Comparison of ENCODE assay signal across 23 cellular contexts in genomic region chr16:82991941-82992675, GRCh38.
DNase-seq lines count a peak whose midpoint lies in the region; FAIRE-seq and TF ChIP-seq lines count a peak whose summit lies in the region.
"Had no signal": no experiment of that assay in that cellular context is flagged by ENCODE, and none has a peak within 500 bp of the region (broad histone marks: within the 10 kb centered on the region; RNA-seq: fewer than 3 reads in every experiment).

No MANE protein-coding gene starts in this region.

- intact Hi-C loops in colonic mucosa (cut with DNase I) (no loop called here), tibial artery (cut with DNase I; ENCODE audit: low total_unique reads) (no loop called here)

- H3K36me3 ChIP-seq in colonic mucosa (no peaks in the 10 kb centered on the region), small intestine (ENCODE audit: control insufficient read depth in 2 of 2, insufficient read depth in 2 of 2, low read length in 2 of 2) (no peaks in the 10 kb centered on the region), tibial artery (no peaks in the 10 kb centered on the region), WERI-Rb-1 (no peaks in the 10 kb centered on the region)
- H3K36me3 ChIP-seq: BLaER1 treated with 17β-estradiol and CSF1 and Interleukin-3, amounts not matched to agents 10 nM and 100 nM had no signal

- H3K9me3 ChIP-seq in colonic mucosa (no peaks in the 10 kb centered on the region), small intestine (ENCODE audit: control insufficient read depth, low read depth) (no peaks in the 10 kb centered on the region), tibial artery (no peaks in the 10 kb centered on the region), WERI-Rb-1 (ENCODE audit: severe bottlenecking) (no peaks in the 10 kb centered on the region)
- H3K9me3 ChIP-seq: A549 had no signal

- FAIRE-seq in small intestine (lab: Jason Lieb, UNC): no peak
- FAIRE-seq: A549, G401.6 had no signal

- TF ChIP-seq CTCF in colonic mucosa (IDR thresholded peaks at IDR 0.05) (no peak), tibial artery (IDR thresholded peaks at IDR 0.05) (no peak), WERI-Rb-1 (IDR thresholded peaks at IDR 0.05; ENCODE audit: low read depth, low read length) (no peak)

- 7 to 39% (median 11%) methylated on average over 4 of the region's 4 CpGs for WGBS in small intestine, 3 donors

- no peak overlapping the region for H3K9ac ChIP-seq in colonic mucosa (ENCODE audit: low read depth in 2 of 2, low read length in 2 of 2)
- H3K9ac ChIP-seq: BLaER1 treated with 17β-estradiol and CSF1 and Interleukin-3, amounts not matched to agents 10 nM and 100 nM had no signal

- H3K27me3 ChIP-seq in colonic mucosa: no peaks in the 10 kb centered on the region
- no peaks in the 10 kb centered on the region for H3K27me3 ChIP-seq in small intestine (ENCODE audit: control insufficient read depth in 2 of 2, insufficient read depth in 2 of 2, low read length in 2 of 2)
- H3K27me3 ChIP-seq in tibial artery: no peaks in the 10 kb centered on the region
- no peaks in the 10 kb centered on the region for H3K27me3 ChIP-seq in WERI-Rb-1 (ENCODE audit: insufficient read depth, low read depth, severe bottlenecking)

- H3K4me3 ChIP-seq in colonic mucosa (no peak overlapping the region), small intestine (ENCODE audit: low read depth in 1 of 2, low read length in 2 of 2) (no peak overlapping the region), tibial artery (no peak overlapping the region), WERI-Rb-1 (ENCODE audit: low read depth, low read length) (no peak overlapping the region)
- H3K4me3 ChIP-seq: A549; BLaER1 treated with 17β-estradiol and CSF1 and Interleukin-3, amounts not matched to agents 10 nM and 100 nM; GM23338; PC-9 had no signal

- H3K4me1 ChIP-seq in colonic mucosa (peaks cover 2% of the 10 kb centered on the region), small intestine (ENCODE audit: control insufficient read depth in 2 of 2, insufficient read depth in 1 of 2, low read depth in 1 of 2, low read length in 1 of 2) (peaks cover 2 to 13% of the 10 kb centered on the region in 2 donors), tibial artery (peaks cover 0 to 13% (median 6%) of the 10 kb centered on the region in 4 donors)
- H3K4me1 ChIP-seq: A549 had no signal

- peak; percentile 35 for DNase-seq in HT-29 (ENCODE audit: low spot score)
- DNase-seq in colonic mucosa: peak; percentile 47
- peak; percentile 12 for DNase-seq in medulla oblongata (ENCODE audit: extremely low spot score)
- DNase-seq in small intestine: peak; percentile 88
- no peak for DNase-seq in hippocampal formation (lab: John Stamatoyannopoulos, UW)
- DNase-seq in tibial artery: no peak
- DNase-seq in WERI-Rb-1: no peak
- DNase-seq: CD4-positive, alpha-beta memory T cell; COR-L47; DMS53; H9; NCI-H1105 treated with DMSO at 0.1 percent for 48 hours; NCI-H2029; NCI-H446; NCI-H524 treated with DMSO at 0.1 percent for 48 hours; NCI-H774; PC-9; RPMI8226; SHP77 had no signal

- H3K27ac ChIP-seq in colonic mucosa (peak overlapping the region; percentile 68), small intestine (ENCODE audit: low read depth in 1 of 2, low read length in 1 of 2) (peak overlapping the region; percentile 62 to 70), tibial artery (no peak overlapping the region), WERI-Rb-1 (no peak overlapping the region)
- H3K27ac ChIP-seq: A549; BLaER1 treated with 17β-estradiol and CSF1 and Interleukin-3, amounts not matched to agents 10 nM and 100 nM; PC-9 had no signal

Comparison
In these comparisons a context has a peak if more than half of its experiments do, and no peak if none do; other contexts are left out.
1. DNase-seq: peak in HT-29 (single experiment), colonic mucosa (single experiment), medulla oblongata (single experiment) and small intestine (single experiment); none in hippocampal formation (0 of 2), tibial artery (0 of 2) and WERI-Rb-1 (single experiment).
2. H3K27ac ChIP-seq: peak in colonic mucosa (single experiment) and small intestine (2 of 2); none in tibial artery (0 of 2) and WERI-Rb-1 (single experiment).